ENCODE assay signal across 16 cellular contexts in the genomic region with DNA sequence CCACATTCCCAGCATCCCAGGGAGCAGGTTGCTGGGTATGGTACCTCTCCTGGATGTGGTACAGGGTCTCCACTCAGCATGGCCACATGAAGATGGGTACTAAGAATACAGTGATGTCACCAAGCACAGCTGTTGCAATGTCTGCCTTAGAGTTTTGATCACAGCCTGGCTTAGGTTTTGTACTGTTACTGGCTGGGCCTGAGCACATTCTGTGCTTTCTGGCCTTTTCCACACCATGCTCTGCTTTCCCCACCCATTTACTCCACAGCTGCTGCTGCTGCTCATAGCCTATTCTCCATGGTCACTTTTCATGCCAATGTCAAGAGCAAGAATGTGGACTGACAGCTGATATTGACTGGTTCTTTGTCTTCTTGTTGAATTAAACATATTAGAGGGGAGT.
"Had no signal": no experiment of that assay in that cellular context is flagged by ENCODE, and none has a peak within 500 bp of the region (broad histone marks: within the 10 kb centered on the region; RNA-seq: fewer than 3 reads in every experiment).

No MANE protein-coding gene starts in this region.

- H3K4me1 ChIP-seq: ascending aorta had no signal

- H3K4me1 Mint-ChIP-seq: activated naive CD8-positive, alpha-beta T cell treated with anti-CD3 and anti-CD28 coated beads, Interleukin-2, amount 50 U/mL, for 24 hours; activated T-helper 17 cell treated with anti-CD3 and anti-CD28 coated beads, Interleukin-2, amount 50 U/mL, for 72 hours; naive thymus-derived CD4-positive, alpha-beta T cell; stimulated activated naive CD8-positive, alpha-beta T cell treated with anti-CD3 and anti-CD28 coated beads, Interleukin-15, amount 100 ng/mL, for 72 hours had no signal

- H3K27ac ChIP-seq: ascending aorta, lower lobe of right lung, thoracic aorta, VCaP had no signal

- H3K36me3 ChIP-seq: ascending aorta, lower lobe of right lung, thoracic aorta had no signal

- DNase-seq: activated CD4-positive, alpha-beta T cell treated with anti-CD3 and anti-CD28 coated beads for 1 hour; activated CD4-positive, alpha-beta T cell treated with anti-CD3 and anti-CD28 coated beads, Interleukin-2, amount 50 U/mL, for 4 hours; activated naive CD4-positive, alpha-beta T cell treated with Interleukin-2 at 50 U/mL for 16 hours; activated naive CD8-positive, alpha-beta T cell treated with anti-CD3 and anti-CD28 coated beads, Interleukin-2, amount 50 U/mL, for 24 hours; glutamatergic neuron; lower lobe of right lung; naive thymus-derived CD4-positive, alpha-beta T cell; posterior cingulate gyrus; stimulated activated CD4-positive, alpha-beta T cell treated with anti-CD3 and anti-CD28 coated beads, Interleukin-1b, Interleukin-23, amount 100 ng/mL, for 48 hours; stimulated activated naive CD8-positive, alpha-beta T cell treated with anti-CD3 and anti-CD28 coated beads, Interleukin-15, amount 100 ng/mL, for 72 hours; T-helper 1 cell had no signal

- H3K36me3 Mint-ChIP-seq: naive thymus-derived CD4-positive, alpha-beta T cell had no signal

- H3K4me3 Mint-ChIP-seq: activated naive CD8-positive, alpha-beta T cell treated with anti-CD3 and anti-CD28 coated beads, Interleukin-2, amount 50 U/mL, for 24 hours; activated T-helper 17 cell treated with anti-CD3 and anti-CD28 coated beads, Interleukin-2, amount 50 U/mL, for 72 hours; naive thymus-derived CD4-positive, alpha-beta T cell; stimulated activated naive CD8-positive, alpha-beta T cell treated with anti-CD3 and anti-CD28 coated beads, Interleukin-15, amount 100 ng/mL, for 72 hours had no signal

- H3K27ac Mint-ChIP-seq: activated naive CD8-positive, alpha-beta T cell treated with anti-CD3 and anti-CD28 coated beads, Interleukin-2, amount 50 U/mL, for 24 hours; activated T-helper 17 cell treated with anti-CD3 and anti-CD28 coated beads, Interleukin-2, amount 50 U/mL, for 72 hours; naive thymus-derived CD4-positive, alpha-beta T cell; stimulated activated naive CD8-positive, alpha-beta T cell treated with anti-CD3 and anti-CD28 coated beads, Interleukin-15, amount 100 ng/mL, for 72 hours had no signal

- H3K9me3 Mint-ChIP-seq: activated naive CD8-positive, alpha-beta T cell treated with anti-CD3 and anti-CD28 coated beads, Interleukin-2, amount 50 U/mL, for 24 hours; activated T-helper 17 cell treated with anti-CD3 and anti-CD28 coated beads, Interleukin-2, amount 50 U/mL, for 72 hours; naive thymus-derived CD4-positive, alpha-beta T cell had no signal

- H3K4me3 ChIP-seq: ascending aorta, lower lobe of right lung, thoracic aorta had no signal

- H3K27me3 ChIP-seq: ascending aorta had no signal

- H3K9me3 ChIP-seq: ascending aorta, lower lobe of right lung, thoracic aorta had no signal

- ATAC-seq: activated naive CD8-positive, alpha-beta T cell treated with anti-CD3 and anti-CD28 coated beads, Interleukin-2, amount 50 U/mL, for 24 hours; activated T-helper 17 cell treated with anti-CD3 and anti-CD28 coated beads, Interleukin-2, amount 50 U/mL, for 72 hours; naive thymus-derived CD4-positive, alpha-beta T cell; SK-N-SH treated with all-trans-retinoic acid at 6 μM for 48 hours; stimulated activated naive CD8-positive, alpha-beta T cell treated with anti-CD3 and anti-CD28 coated beads, Interleukin-15, amount 100 ng/mL, for 72 hours had no signal
